1 cellular context compared by ENCODE assay signal in the genomic region with DNA sequence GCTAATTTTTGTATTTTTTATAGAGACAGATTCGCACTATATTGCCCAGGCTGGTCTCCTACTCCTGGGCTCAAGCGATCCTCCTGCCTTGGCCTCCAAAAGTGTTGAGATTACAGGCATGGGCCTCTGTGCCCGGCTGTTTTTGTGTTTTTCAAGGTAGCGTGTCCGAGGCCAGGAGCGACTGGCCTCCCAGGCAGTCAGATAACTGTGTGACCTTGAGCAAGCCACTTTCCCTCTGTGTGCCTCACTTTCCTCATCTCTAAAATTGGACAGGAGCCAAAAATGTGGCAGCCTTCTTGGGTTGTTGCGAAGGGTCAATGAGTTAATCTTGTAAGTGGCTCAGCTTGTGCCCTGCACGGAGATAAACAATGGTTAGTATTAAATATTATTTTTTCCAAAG.
TF ChIP-seq lines count a peak whose summit lies in the region.

No MANE protein-coding gene starts in this region.

TF ChIP-seq in HepG2, 621 proteins besides CTCF, POLR2A, EP300 and RAD21 (continued from another document and continues in another):
- TF ChIP-seq, protein P1, sequence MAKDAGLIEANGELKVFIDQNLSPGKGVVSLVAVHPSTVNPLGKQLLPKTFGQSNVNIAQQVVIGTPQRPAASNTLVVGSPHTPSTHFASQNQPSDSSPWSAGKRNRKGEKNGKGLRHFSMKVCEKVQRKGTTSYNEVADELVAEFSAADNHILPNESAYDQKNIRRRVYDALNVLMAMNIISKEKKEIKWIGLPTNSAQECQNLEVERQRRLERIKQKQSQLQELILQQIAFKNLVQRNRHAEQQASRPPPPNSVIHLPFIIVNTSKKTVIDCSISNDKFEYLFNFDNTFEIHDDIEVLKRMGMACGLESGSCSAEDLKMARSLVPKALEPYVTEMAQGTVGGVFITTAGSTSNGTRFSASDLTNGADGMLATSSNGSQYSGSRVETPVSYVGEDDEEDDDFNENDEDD (CRISPR knock-in tag; IDR thresholded peaks at IDR 0.05; ENCODE audit: borderline replicate concordance): no peak
- TF ChIP-seq AGO1 (IDR thresholded peaks at IDR 0.05; ENCODE audit: low read depth, low read length, poor library complexity, severe bottlenecking): no peak
- TF ChIP-seq, protein P2, sequence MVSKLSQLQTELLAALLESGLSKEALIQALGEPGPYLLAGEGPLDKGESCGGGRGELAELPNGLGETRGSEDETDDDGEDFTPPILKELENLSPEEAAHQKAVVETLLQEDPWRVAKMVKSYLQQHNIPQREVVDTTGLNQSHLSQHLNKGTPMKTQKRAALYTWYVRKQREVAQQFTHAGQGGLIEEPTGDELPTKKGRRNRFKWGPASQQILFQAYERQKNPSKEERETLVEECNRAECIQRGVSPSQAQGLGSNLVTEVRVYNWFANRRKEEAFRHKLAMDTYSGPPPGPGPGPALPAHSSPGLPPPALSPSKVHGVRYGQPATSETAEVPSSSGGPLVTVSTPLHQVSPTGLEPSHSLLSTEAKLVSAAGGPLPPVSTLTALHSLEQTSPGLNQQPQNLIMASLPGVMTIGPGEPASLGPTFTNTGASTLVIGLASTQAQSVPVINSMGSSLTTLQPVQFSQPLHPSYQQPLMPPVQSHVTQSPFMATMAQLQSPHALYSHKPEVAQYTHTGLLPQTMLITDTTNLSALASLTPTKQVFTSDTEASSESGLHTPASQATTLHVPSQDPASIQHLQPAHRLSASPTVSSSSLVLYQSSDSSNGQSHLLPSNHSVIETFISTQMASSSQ (IDR thresholded peaks at IDR 0.05; ENCODE audit: low read depth): no peak
- TF ChIP-seq, protein P2 (CRISPR knock-in tag; IDR thresholded peaks at IDR 0.05; ENCODE audit: borderline replicate concordance): no peak; the same call in 1 of the 2 replicates
- no peak for TF ChIP-seq MIER2 (CRISPR knock-in tag; IDR thresholded peaks at IDR 0.05)
- TF ChIP-seq ZBTB39 (CRISPR knock-in tag; IDR thresholded peaks at IDR 0.05): no peak
- no peak for TF ChIP-seq ONECUT2 (CRISPR knock-in tag; IDR thresholded peaks at IDR 0.05)
- no peak for TF ChIP-seq GMEB1 (CRISPR knock-in tag; IDR thresholded peaks at IDR 0.05; ENCODE audit: borderline replicate concordance)
- TF ChIP-seq SKIL (CRISPR knock-in tag; IDR thresholded peaks at IDR 0.05; ENCODE audit: borderline replicate concordance): no peak
- TF ChIP-seq ZNF740 (CRISPR knock-in tag; IDR thresholded peaks at IDR 0.05): no peak
- TF ChIP-seq MATR3 (CRISPR knock-in tag; IDR thresholded peaks at IDR 0.05): no peak
- TF ChIP-seq NCOA1 (CRISPR knock-in tag; IDR thresholded peaks at IDR 0.05): no peak
- 0 out of 2 replicates have a peak, but pooled peaks have one; percentile 31 for TF ChIP-seq HDAC2 (CRISPR knock-in tag; IDR thresholded peaks at IDR 0.05)
- no peak for TF ChIP-seq ARHGAP35 (CRISPR knock-in tag; IDR thresholded peaks at IDR 0.05; ENCODE audit: borderline replicate concordance)
- TF ChIP-seq YEATS2 (CRISPR knock-in tag; IDR thresholded peaks at IDR 0.05; ENCODE audit: borderline replicate concordance): peak; percentile 42; the same call in 1 of the 2 replicates
- TF ChIP-seq SAP130 (CRISPR knock-in tag; IDR thresholded peaks at IDR 0.05; ENCODE audit: low read depth): peak; percentile 9; the same call in 1 of the 2 replicates
- no peak for TF ChIP-seq KLF15 (CRISPR knock-in tag; IDR thresholded peaks at IDR 0.05; ENCODE audit: borderline replicate concordance)
- no peak for TF ChIP-seq NR2F2 (IDR thresholded peaks at IDR 0.05; ENCODE audit: borderline replicate concordance, low read depth)
- TF ChIP-seq ZMYM4 (CRISPR knock-in tag; IDR thresholded peaks at IDR 0.05): no peak
- TF ChIP-seq CREB1 (IDR thresholded peaks at IDR 0.05): no peak
- no peak for TF ChIP-seq CREB1 (CRISPR knock-in tag; IDR thresholded peaks at IDR 0.05)
- TF ChIP-seq ZNF318 (CRISPR knock-in tag; IDR thresholded peaks at IDR 0.05): no peak
- no peak for TF ChIP-seq NFYB (CRISPR knock-in tag; IDR thresholded peaks at IDR 0.05)
- TF ChIP-seq ZNF777 (CRISPR knock-in tag; IDR thresholded peaks at IDR 0.05): no peak
- no peak for TF ChIP-seq ELF3 (CRISPR knock-in tag; IDR thresholded peaks at IDR 0.05)
- no peak for TF ChIP-seq YEATS4 (CRISPR knock-in tag; IDR thresholded peaks at IDR 0.05; ENCODE audit: borderline replicate concordance)
- TF ChIP-seq SPEN (CRISPR knock-in tag; IDR thresholded peaks at IDR 0.05; ENCODE audit: low read depth): no peak
- TF ChIP-seq NFYC (CRISPR knock-in tag; IDR thresholded peaks at IDR 0.05): no peak
- TF ChIP-seq LRRFIP1 (CRISPR knock-in tag; conservative IDR thresholded peaks at IDR 0.05): no peak
- TF ChIP-seq SETDB1 (CRISPR knock-in tag; IDR thresholded peaks at IDR 0.05; ENCODE audit: borderline replicate concordance): no peak
- TF ChIP-seq ATF5 (CRISPR knock-in tag; IDR thresholded peaks at IDR 0.05; ENCODE audit: low read depth): no peak
